In genomic region chr22:22692707-22693530, GRCh38 we compare ENCODE assay signal across 9 cellular contexts. TPM values are rescaled to one million over a fixed set of nuclear protein-coding genes. Genes with fewer than 3 reads are reported as not detected.
DNase-seq lines count a peak whose midpoint lies in the region; ATAC-seq and TF ChIP-seq lines count a peak whose summit lies in the region.
"Had no signal": no experiment of that assay in that cellular context is flagged by ENCODE, and none has a peak within 500 bp of the region (broad histone marks: within the 10 kb centered on the region; RNA-seq: fewer than 3 reads in every experiment).

No MANE protein-coding gene starts in this region.

- 52% methylated on average over 8 of the region's 8 CpGs for WGBS in smooth muscle cell (ENCODE audit: low lambda C conversion rate)

- no peak overlapping the region for H3K9ac ChIP-seq in smooth muscle cell (ENCODE audit: low read depth)
- H3K9ac ChIP-seq: BLaER1 treated with 17β-estradiol and CSF1 and Interleukin-3, amounts not matched to agents 10 nM and 100 nM had no signal

- no peaks in the 10 kb centered on the region for H3F3A ChIP-seq in smooth muscle cell (ENCODE audit: low read depth)

- H3K27me3 ChIP-seq in smooth muscle cell (ENCODE audit: low read depth), result peaks cover 43% of the 10 kb centered on the region
- H3K27me3 ChIP-seq: BLaER1 treated with 17β-estradiol and CSF1 and Interleukin-3, amounts not matched to agents 10 nM and 100 nM had no signal

- no peaks in the 10 kb centered on the region for H3K9me3 ChIP-seq in smooth muscle cell (replicated peaks; ENCODE audit: low read depth)
- H3K9me3 ChIP-seq: BLaER1 treated with 17β-estradiol and CSF1 and Interleukin-3, amounts not matched to agents 10 nM and 100 nM had no signal

- ATAC-seq in HG03175 (IDR thresholded peaks at IDR 0.05; ENCODE audit: unreplicated experiment) (no peak), GM21381 (IDR thresholded peaks at IDR 0.05; ENCODE audit: unreplicated experiment) (no peak)

- peak; percentile 47 for TF ChIP-seq CTCF in smooth muscle cell (IDR thresholded peaks at IDR 0.05; ENCODE audit: borderline replicate concordance, insufficient read depth, poor library complexity, severe bottlenecking)

- H3K4me2 ChIP-seq in smooth muscle cell, result no peak overlapping the region

- no peaks in the 10 kb centered on the region for H3K36me3 ChIP-seq in smooth muscle cell (ENCODE audit: low read depth)
- H3K36me3 ChIP-seq: BLaER1 treated with 17β-estradiol and CSF1 and Interleukin-3, amounts not matched to agents 10 nM and 100 nM had no signal

- DNase-seq in DMS79 treated with DMSO at 0.1 percent for 48 hours (lab: John Stamatoyannopoulos, UW) (peak; percentile 21), DMS79 (lab: John Stamatoyannopoulos, UW) (no peak), NCI-H345 (lab: John Stamatoyannopoulos, UW) (peak; percentile 50), fibroblast of gingiva (ENCODE audit: low read depth) (peak; percentile 68), smooth muscle cell (lab: John Stamatoyannopoulos, UW; ENCODE audit: unreplicated experiment) (no peak)
- peak; percentile 69 for DNase-seq in activated CD8-positive, alpha-beta memory T cell treated with anti-CD3 and anti-CD28 coated beads, Interleukin-2, amount 50 U/mL, for 4 hours

- no peaks in the 10 kb centered on the region for H3K79me2 ChIP-seq in smooth muscle cell (ENCODE audit: low read depth)

- no peak overlapping the region for H3K4me3 ChIP-seq in smooth muscle cell
- H3K4me3 ChIP-seq: BLaER1 treated with 17β-estradiol and CSF1 and Interleukin-3, amounts not matched to agents 10 nM and 100 nM had no signal

- H3K4me1 ChIP-seq in smooth muscle cell (ENCODE audit: low read depth), result no peaks in the 10 kb centered on the region

- no peak overlapping the region for H3K27ac ChIP-seq in smooth muscle cell (ENCODE audit: low read depth)
- H3K27ac ChIP-seq: BLaER1 treated with 17β-estradiol and CSF1 and Interleukin-3, amounts not matched to agents 10 nM and 100 nM had no signal

- H4K20me1 ChIP-seq in smooth muscle cell (ENCODE audit: low read depth), result no peaks in the 10 kb centered on the region
- H4K20me1 ChIP-seq: BLaER1 treated with 17β-estradiol and CSF1 and Interleukin-3, amounts not matched to agents 10 nM and 100 nM had no signal

- no peak overlapping the region for H2AFZ ChIP-seq in smooth muscle cell (ENCODE audit: low read depth)

RNA-seq across cellular contexts. Expression of gene GGTLC2, which starts 48.5 kb away (rescaled TPM):
- not detected in 2 replicates for total RNA-seq in smooth muscle cell
- polyA plus RNA-seq in smooth muscle cell, result not detected in 2 replicates

Comparison
In these comparisons a context has a peak if more than half of its experiments do, and no peak if none do; other contexts are left out.
1. DNase-seq: peak in DMS79 treated with DMSO at 0.1 percent for 48 hours (single experiment), NCI-H345 (single experiment), activated CD8-positive, alpha-beta memory T cell treated with anti-CD3 and anti-CD28 coated beads, Interleukin-2, amount 50 U/mL, for 4 hours (single experiment) and fibroblast of gingiva (single experiment); none in DMS79 (single experiment) and smooth muscle cell (single experiment).